In the genomic region with DNA sequence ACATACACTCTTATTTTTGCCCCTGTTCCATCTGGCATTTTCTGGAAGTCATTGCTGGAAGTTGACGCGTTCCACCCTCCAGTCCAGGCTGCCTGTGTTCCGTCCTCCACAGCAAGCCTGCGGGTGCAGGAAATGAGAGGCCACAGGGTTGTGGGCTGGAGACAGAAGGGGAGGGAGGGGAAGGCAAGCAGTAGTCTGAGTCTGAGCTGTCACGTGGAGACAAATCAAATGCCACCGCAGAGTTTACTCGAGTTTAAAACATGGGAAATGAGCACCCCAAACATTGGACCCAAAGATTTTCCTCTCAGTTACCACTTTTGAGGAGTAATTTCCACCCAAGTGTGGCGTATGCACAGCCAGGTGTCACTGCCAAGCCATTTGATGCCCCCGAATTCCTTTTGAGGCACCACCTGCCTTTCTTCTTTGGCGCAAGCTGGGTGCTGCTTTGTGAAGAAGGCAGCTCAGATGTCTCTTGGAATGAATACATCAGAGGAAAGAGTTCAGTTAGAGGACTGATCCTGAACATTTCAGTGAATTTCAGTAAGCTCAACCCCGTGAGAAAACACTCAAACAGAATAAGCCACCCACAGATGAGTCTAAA, we compare ENCODE assay signal across 9 cellular contexts.
DNase-seq lines count a peak whose midpoint lies in the region; ATAC-seq and TF ChIP-seq lines count a peak whose summit lies in the region.
"Had no signal": no experiment of that assay in that cellular context is flagged by ENCODE, and none has a peak within 500 bp of the region (broad histone marks: within the 10 kb centered on the region; RNA-seq: fewer than 3 reads in every experiment).

No MANE protein-coding gene starts in this region.

- 32 to 42% methylated on average over 9 to 10 of the region's 11 CpGs for WGBS in esophagus squamous epithelium, 2 donors
- 8 to 17% (median 12%) methylated on average over 11 of the region's 11 CpGs for WGBS in spleen, 5 donors

- H3K36me3 Mint-ChIP-seq in activated CD4-positive, alpha-beta memory T cell treated with anti-CD3 and anti-CD28 coated beads for 36 hours: no peaks in the 10 kb centered on the region

- H3K4me3 Mint-ChIP-seq in activated CD4-positive, alpha-beta memory T cell treated with anti-CD3 and anti-CD28 coated beads for 36 hours: no peak overlapping the region

- H3K4me3 ChIP-seq in esophagus squamous epithelium (no peak overlapping the region), spleen (peak overlapping the region in 1 of 8 donors; percentile 27)

- H3K27me3 ChIP-seq in esophagus squamous epithelium (peaks cover 0 to 69% (median 0%) of the 10 kb centered on the region in 4 donors), spleen (replicated peaks in 1 of 7) (peaks cover 0 to 9% (median 0%) of the 10 kb centered on the region in 7 donors)

- DNase-seq in Kasumi-1 (lab: John Stamatoyannopoulos, UW): peak; percentile 68 to 80
- peak; percentile 88 for DNase-seq in activated CD4-positive, alpha-beta memory T cell treated with anti-CD3 and anti-CD28 coated beads for 36 hours
- peak; percentile 6 for DNase-seq in esophagus squamous epithelium (lab: John Stamatoyannopoulos, UW)
- DNase-seq in spleen: peak; percentile 87
- DNase-seq in NCI-H1417 (lab: John Stamatoyannopoulos, UW): no peak
- no peak for DNase-seq in NCI-H1436 (lab: John Stamatoyannopoulos, UW)

- intact Hi-C loops in activated CD4-positive, alpha-beta memory T cell treated with anti-CD3 and anti-CD28 coated beads for 36 hours (cut with micrococcal nuclease): loop anchor here (1.0 to 2.0 kb wide), 4 partner anchors 11 to 67 kb away; no protein-coding TSS in a partner anchor
- intact Hi-C loops in esophagus squamous epithelium (cut with DNase I) (no loop called here), spleen (cut with DNase I; ENCODE audit: low total_unique reads) (no loop called here)

- TF ChIP-seq CTCF in esophagus squamous epithelium (IDR thresholded peaks at IDR 0.05): no peak
- no peak for TF ChIP-seq CTCF in spleen (IDR thresholded peaks at IDR 0.05 in 8 of 11, conservative IDR thresholded peaks at IDR 0.05 in 3 of 11)

- no peak for TF ChIP-seq POLR2A in esophagus squamous epithelium (IDR thresholded peaks at IDR 0.05)
- TF ChIP-seq POLR2A in spleen (IDR thresholded peaks at IDR 0.05): no peak

- H3K27ac ChIP-seq in esophagus squamous epithelium (no peak overlapping the region), spleen (peak overlapping the region in 1 of 8 donors; percentile 7)
- H3K27ac ChIP-seq: epithelial cell of prostate had no signal

- CTCF ChIA-PET in activated CD4-positive, alpha-beta memory T cell treated with anti-CD3 and anti-CD28 coated beads for 36 hours (lab: Charles Lee): interaction anchor here (0.9 to 1.2 kb wide), 3 partner anchors 10 to 1090 kb away, joined by 3 to 4 read pairs (median 4); no protein-coding TSS in a partner anchor

- H3K9me3 Mint-ChIP-seq in activated CD4-positive, alpha-beta memory T cell treated with anti-CD3 and anti-CD28 coated beads for 36 hours: no peaks in the 10 kb centered on the region

- H3K36me3 ChIP-seq in esophagus squamous epithelium (no peaks in the 10 kb centered on the region), spleen (no peaks in the 10 kb centered on the region)

- POLR2A ChIA-PET in activated CD4-positive, alpha-beta memory T cell treated with anti-CD3 and anti-CD28 coated beads for 36 hours (lab: Charles Lee): no interaction called here

- H3K4me1 ChIP-seq in esophagus squamous epithelium (peaks cover 0 to 23% (median 6%) of the 10 kb centered on the region in 3 donors), spleen (peaks cover 6 to 53% (median 22%) of the 10 kb centered on the region in 6 donors)

- H3K27me3 Mint-ChIP-seq in activated CD4-positive, alpha-beta memory T cell treated with anti-CD3 and anti-CD28 coated beads for 36 hours: no peaks in the 10 kb centered on the region

- H3K27ac Mint-ChIP-seq in activated CD4-positive, alpha-beta memory T cell treated with anti-CD3 and anti-CD28 coated beads for 36 hours: no peak overlapping the region

- H3K4me1 Mint-ChIP-seq in activated CD4-positive, alpha-beta memory T cell treated with anti-CD3 and anti-CD28 coated beads for 36 hours (ENCODE audit: low read depth): peaks cover 9% of the 10 kb centered on the region

- H3K9me3 ChIP-seq in esophagus squamous epithelium: no peaks in the 10 kb centered on the region
- H3K9me3 ChIP-seq in spleen: no peaks in the 10 kb centered on the region

- ATAC-seq in GM21367 (IDR thresholded peaks at IDR 0.05; ENCODE audit: unreplicated experiment) (no peak), GM21360 (IDR thresholded peaks at IDR 0.05; ENCODE audit: unreplicated experiment) (no peak)

Comparison
In these comparisons a context has a peak if more than half of its experiments do, and no peak if none do; other contexts are left out.
1. DNase-seq: peak in Kasumi-1 (2 of 2), activated CD4-positive, alpha-beta memory T cell treated with anti-CD3 and anti-CD28 coated beads for 36 hours (single experiment), esophagus squamous epithelium (single experiment) and spleen (single experiment); none in NCI-H1417 (0 of 3) and NCI-H1436 (single experiment).